In genomic region chr12:73180734-73181133, GRCh38 we compare ENCODE assay signal across 30 cellular contexts.
"Had no signal": no experiment of that assay in that cellular context is flagged by ENCODE, and none has a peak within 500 bp of the region (broad histone marks: within the 10 kb centered on the region; RNA-seq: fewer than 3 reads in every experiment).

No MANE protein-coding gene starts in this region.

- H3K4me1 ChIP-seq: adrenal gland, body of pancreas, breast epithelium, Peyer's patch had no signal

- H3K36me3 Mint-ChIP-seq: activated naive CD4-positive, alpha-beta T cell treated with anti-CD3 and anti-CD28 coated beads, Interleukin-2, amount 50 U/mL, for 72 hours had no signal

- H3K36me3 ChIP-seq: adrenal gland, breast epithelium, Peyer's patch had no signal

- H3K27ac ChIP-seq: adrenal gland, body of pancreas, breast epithelium, Peyer's patch, RWPE1, VCaP had no signal

- H3K27ac Mint-ChIP-seq: activated CD8-positive, alpha-beta T cell treated with anti-CD3 and anti-CD28 coated beads for 36 hours; activated naive CD4-positive, alpha-beta T cell treated with anti-CD3 and anti-CD28 coated beads for 36 hours; activated naive CD4-positive, alpha-beta T cell treated with anti-CD3 and anti-CD28 coated beads, Interleukin-2, amount 50 U/mL, for 72 hours; activated T-cell treated with anti-CD3 and anti-CD28 coated beads, Interleukin-2, amount 50 U/mL, for 24 hours had no signal

- ATAC-seq: activated CD8-positive, alpha-beta T cell treated with anti-CD3 and anti-CD28 coated beads for 36 hours; activated naive CD4-positive, alpha-beta T cell treated with anti-CD3 and anti-CD28 coated beads, Interleukin-2, amount 50 U/mL, for 72 hours; body of pancreas; PC-3; Right ventricle myocardium inferior had no signal

- H3K9me3 ChIP-seq: body of pancreas, Peyer's patch had no signal

- DNase-seq: activated CD4-positive, alpha-beta T cell treated with anti-CD3 and anti-CD28 coated beads for 1 hour; activated CD4-positive, alpha-beta T cell treated with anti-CD3 and anti-CD28 coated beads for 48 hours; activated CD4-positive, alpha-beta T cell treated with anti-CD3 and anti-CD28 coated beads, Interleukin-2, amount 50 U/mL, for 4 hours; activated CD4-positive, CD25-positive, alpha-beta regulatory T cell; activated CD8-positive, alpha-beta T cell treated with anti-CD3 and anti-CD28 coated beads for 36 hours; activated gamma-delta T cell treated with Interleukin-2 at 50 U/mL for 16 hours; activated naive CD4-positive, alpha-beta T cell treated with anti-CD3 and anti-CD28 coated beads for 36 hours; activated T-cell treated with anti-CD3 and anti-CD28 coated beads, Interleukin-2, amount 50 U/mL, for 24 hours; adrenal gland; body of pancreas; KG1; NCI-H1105 treated with DMSO at 0.1 percent for 48 hours; NCI-H1436; NCI-H1694 treated with DMSO at 0.1 percent for 48 hours; NCI-H2029; NCI-H345; NCI-H524 treated with DMSO at 0.1 percent for 48 hours; NK-92 treated with Interleukin-12 subunit alpha and Interleukin-12 subunit beta, amount 100 ng/mL, for 24 hours; PC-3; Peyer's patch; SIG-M5; SW 1271; T-helper 1 cell; T-helper 2 cell; T-helper 9 cell had no signal

- H3K27me3 ChIP-seq: adrenal gland, body of pancreas, breast epithelium, Peyer's patch had no signal

- H3K4me3 Mint-ChIP-seq: activated CD8-positive, alpha-beta T cell treated with anti-CD3 and anti-CD28 coated beads for 36 hours; activated naive CD4-positive, alpha-beta T cell treated with anti-CD3 and anti-CD28 coated beads for 36 hours; activated T-cell treated with anti-CD3 and anti-CD28 coated beads, Interleukin-2, amount 50 U/mL, for 24 hours had no signal

- H3K4me3 ChIP-seq: adrenal gland, body of pancreas, breast epithelium, Peyer's patch had no signal
